In genomic region chr19:6577410-6578125, GRCh38 we compare ENCODE assay signal across 1 cellular context.
TF ChIP-seq lines count a peak whose summit lies in the region.

No MANE protein-coding gene starts in this region.

TF ChIP-seq in H1, 55 proteins besides CTCF, POLR2A, EP300 and RAD21:
- no peak for TF ChIP-seq SIX5 (IDR thresholded peaks at IDR 0.05; ENCODE audit: low read depth, low read length)
- TF ChIP-seq CHD2 (IDR thresholded peaks at IDR 0.05; ENCODE audit: low read length), result no peak
- TF ChIP-seq FOSL1 (IDR thresholded peaks at IDR 0.05; ENCODE audit: insufficient read depth, low read depth, low read length), result no peak
- no peak for TF ChIP-seq CBX8 (IDR thresholded peaks at IDR 0.05; ENCODE audit: borderline replicate concordance, low read depth, low read length)
- no peak for TF ChIP-seq HDAC6 (IDR thresholded peaks at IDR 0.05; ENCODE audit: low read depth, low read length)
- no peak for TF ChIP-seq NANOG (IDR thresholded peaks at IDR 0.05; ENCODE audit: insufficient read depth, low read depth, low read length, poor library complexity, severe bottlenecking)
- no peak for TF ChIP-seq YY1 (IDR thresholded peaks at IDR 0.05; ENCODE audit: low read depth, low read length)
- no peak for TF ChIP-seq MAX (IDR thresholded peaks at IDR 0.05)
- TF ChIP-seq ATF2 (IDR thresholded peaks at IDR 0.05; ENCODE audit: low read length), result no peak
- no peak for TF ChIP-seq KDM5A (IDR thresholded peaks at IDR 0.05; ENCODE audit: low read length)
- TF ChIP-seq BACH1 (IDR thresholded peaks at IDR 0.05; ENCODE audit: low read length), result no peak
- TF ChIP-seq TAF1 (IDR thresholded peaks at IDR 0.05; ENCODE audit: low read depth, low read length), result no peak
TF ChIP-seq in H1: peak in this region for 0.
